9 cellular contexts compared by ENCODE assay signal in the genomic region with DNA sequence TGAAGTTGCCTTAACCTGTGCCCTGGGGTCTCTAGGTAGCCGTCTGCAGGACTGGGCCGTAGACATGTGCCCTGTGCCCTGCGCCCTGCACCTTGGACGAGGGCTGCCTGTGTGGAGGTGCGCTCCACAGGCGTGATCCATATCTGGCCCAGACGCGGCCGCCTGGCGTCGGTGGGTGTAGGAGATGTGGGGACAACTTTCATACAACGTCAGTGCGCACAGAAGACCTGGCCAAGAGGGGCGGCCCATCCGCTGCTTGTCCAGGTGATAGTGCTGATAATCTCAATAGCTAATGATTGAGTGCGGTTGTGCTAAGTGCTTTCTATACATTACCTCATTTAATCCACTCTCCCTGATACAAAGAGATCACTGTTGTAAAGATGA. TPM values are rescaled to one million over a fixed set of nuclear protein-coding genes. Genes with fewer than 3 reads are reported as not detected.
DNase-seq lines count a peak whose midpoint lies in the region; ATAC-seq and TF ChIP-seq lines count a peak whose summit lies in the region.
"Had no signal": no experiment of that assay in that cellular context is flagged by ENCODE, and none has a peak within 500 bp of the region (broad histone marks: within the 10 kb centered on the region; RNA-seq: fewer than 3 reads in every experiment).

No MANE protein-coding gene starts in this region.

- no peak for ATAC-seq in GM21825 (IDR thresholded peaks at IDR 0.05; ENCODE audit: unreplicated experiment)

- H3K36me3 ChIP-seq in GM06990 (ENCODE audit: control insufficient read depth, insufficient read depth, low read length) (no peaks in the 10 kb centered on the region), NT2/D1 (ENCODE audit: insufficient read depth, insufficient read length, low read length) (no peaks in the 10 kb centered on the region), esophagus muscularis mucosa (no peaks in the 10 kb centered on the region), rectal smooth muscle tissue (ENCODE audit: control insufficient read depth, insufficient read depth, low read length) (no peaks in the 10 kb centered on the region)

- no peaks in the 10 kb centered on the region for H3K9me3 ChIP-seq in NT2/D1 (ENCODE audit: insufficient read depth, low read length)
- H3K9me3 ChIP-seq in esophagus muscularis mucosa = no peaks in the 10 kb centered on the region

- H3K27me3 ChIP-seq in GM06990 (replicated peaks; ENCODE audit: control insufficient read depth, insufficient read depth, low read length) (no peaks in the 10 kb centered on the region), NT2/D1 (ENCODE audit: insufficient read depth, insufficient read length) (peaks cover 37% of the 10 kb centered on the region), esophagus muscularis mucosa (peaks cover 0 to 37% (median 5%) of the 10 kb centered on the region in 4 donors), rectal smooth muscle tissue (ENCODE audit: control insufficient read depth, insufficient read depth, low read length) (peaks cover 4% of the 10 kb centered on the region)

- no peaks in the 10 kb centered on the region for H3K4me1 ChIP-seq in NT2/D1 (ENCODE audit: insufficient read depth, insufficient read length)
- peaks cover 4 to 16% (median 15%) of the 10 kb centered on the region in 4 donors for H3K4me1 ChIP-seq in esophagus muscularis mucosa
- no peaks in the 10 kb centered on the region for H3K4me1 ChIP-seq in rectal smooth muscle tissue (ENCODE audit: control insufficient read depth, insufficient read depth, low read length)

- H3K27ac ChIP-seq in esophagus muscularis mucosa (replicated peaks in 1 of 4) (no peak overlapping the region), rectal smooth muscle tissue (ENCODE audit: low read depth, low read length) (no peak overlapping the region)
- H3K27ac ChIP-seq: SK-N-MC had no signal

- TF ChIP-seq EP300 in esophagus muscularis mucosa (IDR thresholded peaks at IDR 0.05) = no peak

- TF ChIP-seq POLR2A in esophagus muscularis mucosa (IDR thresholded peaks at IDR 0.05; ENCODE audit: low read depth) = no peak

- H3K9ac ChIP-seq in NT2/D1 (ENCODE audit: insufficient read length, low read depth) = no peak overlapping the region
- no peak overlapping the region for H3K9ac ChIP-seq in rectal smooth muscle tissue (ENCODE audit: low read length)

- 66% methylated on average over 11 of the region's 16 CpGs for WGBS in esophagus muscularis mucosa

- no peak for DNase-seq in GM06990 (ENCODE audit: extremely low read depth, insufficient read length)
- DNase-seq in NT2/D1 (ENCODE audit: low read depth, low spot score) = no peak
- DNase-seq in esophagus muscularis mucosa (ENCODE audit: extremely low spot score) = peak; percentile 84
- DNase-seq in NCI-H1694 (lab: John Stamatoyannopoulos, UW) = no peak
- DNase-seq in SKM-1 (lab: John Stamatoyannopoulos, UW; ENCODE audit: unreplicated experiment) = no peak
- DNase-seq: NCI-H2029 had no signal

- H3K4me3 ChIP-seq in GM06990 (replicated peaks; ENCODE audit: low read depth, low read length) = peak overlapping the region; percentile 74
- peak overlapping the region; percentile 62 for H3K4me3 ChIP-seq in NT2/D1 (ENCODE audit: insufficient read length, low read depth)
- no peak overlapping the region for H3K4me3 ChIP-seq in esophagus muscularis mucosa
- peak overlapping the region; percentile 62 for H3K4me3 ChIP-seq in rectal smooth muscle tissue (ENCODE audit: low read length)

- intact Hi-C loops in esophagus muscularis mucosa (cut with DNase I) = no loop called here

- TF ChIP-seq CTCF in GM06990 (IDR thresholded peaks at IDR 0.05; ENCODE audit: insufficient read depth, low read length, poor library complexity, severe bottlenecking) (no peak), esophagus muscularis mucosa (IDR thresholded peaks at IDR 0.05) (no peak)

RNA-seq across cellular contexts. Expression of gene RASGRP1, which starts 0.7 kb away (rescaled TPM):
- total RNA-seq in esophagus muscularis mucosa = under 1 TPM; 0.29 to 0.99 (median 0.66) TPM

Comparison
In these comparisons a context has a peak if more than half of its experiments do, and no peak if none do; other contexts are left out.
1. H3K4me3 ChIP-seq: peak in GM06990 (single experiment), NT2/D1 (single experiment) and rectal smooth muscle tissue (single experiment); none in esophagus muscularis mucosa (0 of 4).